ENCODE assay signal across 9 cellular contexts in the genomic region with DNA sequence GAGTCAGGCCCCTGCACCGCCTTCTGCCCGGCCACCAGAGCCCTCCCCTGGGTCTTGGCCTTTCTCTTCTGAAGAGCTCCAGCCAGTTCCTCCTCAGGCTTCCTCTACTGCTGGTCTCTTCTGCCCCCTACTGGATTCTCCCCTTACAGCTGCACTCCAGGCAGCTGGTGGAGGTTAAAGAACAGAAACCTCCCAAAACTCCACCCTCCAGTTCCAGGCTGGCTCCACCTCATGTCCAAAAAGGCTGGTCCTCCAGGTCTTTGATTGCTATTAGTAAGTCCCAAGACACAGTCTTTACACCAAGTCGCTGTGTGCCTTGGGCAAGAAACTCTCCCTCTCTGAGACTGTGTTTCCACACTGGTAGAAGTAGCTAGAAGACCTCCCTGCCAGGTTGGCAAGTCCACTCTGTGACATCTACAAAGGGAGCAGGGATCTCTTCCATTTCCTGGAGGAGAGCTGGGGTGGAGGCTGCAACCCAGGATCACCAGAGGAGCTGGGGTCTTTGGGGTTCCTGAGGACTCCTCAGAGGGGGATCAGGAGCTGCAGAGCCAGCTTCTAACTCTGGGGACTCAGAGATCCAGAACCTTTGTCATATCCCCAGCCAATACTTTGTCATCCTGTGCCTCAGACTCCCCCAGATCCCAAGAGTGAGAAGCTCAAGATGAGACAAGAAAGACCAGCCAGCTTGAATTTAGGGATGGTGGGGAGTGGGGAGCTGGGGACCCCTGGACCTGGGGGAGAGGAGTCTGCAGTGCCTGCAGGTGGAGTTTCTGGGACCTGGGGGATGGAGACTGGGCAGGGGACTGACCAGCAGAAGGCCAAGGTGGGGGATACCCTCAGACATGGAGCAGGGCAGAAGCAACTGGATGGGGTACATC. TPM values are rescaled to one million over a fixed set of nuclear protein-coding genes. Genes with fewer than 3 reads are reported as not detected.
DNase-seq lines count a peak whose midpoint lies in the region; ATAC-seq and TF ChIP-seq lines count a peak whose summit lies in the region.
"Had no signal": no experiment of that assay in that cellular context is flagged by ENCODE, and none has a peak within 500 bp of the region (broad histone marks: within the 10 kb centered on the region; RNA-seq: fewer than 3 reads in every experiment).

No MANE protein-coding gene starts in this region.

- no peaks in the 10 kb centered on the region; the same call in 2 of the 3 replicates for H3K9me3 Mint-ChIP-seq in GM23338
- H3K9me3 Mint-ChIP-seq in WTC11: no peaks in the 10 kb centered on the region

- no peaks in the 10 kb centered on the region for H4K20me1 ChIP-seq in GM23338 (replicated peaks; ENCODE audit: insufficient read depth)

- H3K27ac ChIP-seq in GM23338 (ENCODE audit: low read depth) (no peak overlapping the region), ovary (no peak overlapping the region)
- H3K27ac ChIP-seq: thoracic aorta had no signal

- H3K4me2 ChIP-seq in GM23338: no peak overlapping the region

- no peaks in the 10 kb centered on the region for H3K36me3 ChIP-seq in GM23338 (ENCODE audit: insufficient read depth)
- H3K36me3 ChIP-seq in ovary: no peaks in the 10 kb centered on the region
- H3K36me3 ChIP-seq: thoracic aorta had no signal

- H3K9me2 ChIP-seq in GM23338 (ENCODE audit: insufficient read depth): no peaks in the 10 kb centered on the region

- H2AFZ ChIP-seq in GM23338: no peak overlapping the region

- no peaks in the 10 kb centered on the region for H3K36me3 Mint-ChIP-seq in GM23338 (ENCODE audit: low read depth)
- no peaks in the 10 kb centered on the region for H3K36me3 Mint-ChIP-seq in WTC11

- H3K9me3 ChIP-seq in ovary: no peaks in the 10 kb centered on the region
- H3K9me3 ChIP-seq: thoracic aorta had no signal

- H3K4me1 Mint-ChIP-seq in GM23338 (no peaks in the 10 kb centered on the region), WTC11 (no peaks in the 10 kb centered on the region)

- POLR2A ChIA-PET in WTC11 (lab: Charles Lee): interaction anchor here (0.9 to 1.5 kb wide), 2 partner anchors 36 to 51 kb away, joined by 3 to 6 read pairs; no protein-coding TSS in a partner anchor

- H3K27ac Mint-ChIP-seq in GM23338 (no peak overlapping the region), WTC11 (no peak overlapping the region)

- H3K4me3 Mint-ChIP-seq in GM23338 (no peak overlapping the region), WTC11 (no peak overlapping the region)

- H3K4me1 ChIP-seq in GM23338 (ENCODE audit: insufficient read depth) (no peaks in the 10 kb centered on the region), ovary (ENCODE audit: insufficient read depth) (no peaks in the 10 kb centered on the region)

- H3K4me3 ChIP-seq in GM23338 (no peak overlapping the region), ovary (no peak overlapping the region)
- H3K4me3 ChIP-seq: thoracic aorta had no signal

- H3K79me2 ChIP-seq in GM23338 (replicated peaks; ENCODE audit: insufficient read depth): no peaks in the 10 kb centered on the region

- CTCF ChIA-PET in WTC11 (lab: Charles Lee): interaction anchor here (0.5 to 6.2 kb wide), 80 partner anchors 8 to 420 kb away, joined by 3 to 102 read pairs (median 6); a partner anchor contains a TSS

- peaks cover 82% of the 10 kb centered on the region for H3K27me3 ChIP-seq in GM23338 (ENCODE audit: insufficient read depth)
- H3K27me3 ChIP-seq in ovary: no peaks in the 10 kb centered on the region

- TF ChIP-seq CTCF in GM23338 (conservative IDR thresholded peaks at IDR 0.05; ENCODE audit: low read depth in 2 of 2) (peak; percentile 74 to 81), WTC11 (IDR thresholded peaks at IDR 0.05) (peak; percentile 58), ovary (IDR thresholded peaks at IDR 0.05) (peak in 1 of 3 donors; percentile 8)

- 18 to 24% (median 22%) methylated on average over 3 of the region's 3 CpGs for WGBS in ovary, 3 donors

- no peak for TF ChIP-seq POLR2A in ovary (IDR thresholded peaks at IDR 0.05)

- H3F3A ChIP-seq in GM23338 (replicated peaks; ENCODE audit: low read depth): no peaks in the 10 kb centered on the region

- TF ChIP-seq EP300 in ovary (IDR thresholded peaks at IDR 0.05): no peak

- ATAC-seq in GM23338 (peak; percentile 95), WTC11 (peak; percentile 96)

- DNase-seq in CD1c-positive myeloid dendritic cell (ENCODE audit: extremely low spot score) (peak; percentile 89), GM23338 (ENCODE audit: low spot score) (peak; percentile 88), NCI-H2196 (lab: John Stamatoyannopoulos, UW; ENCODE audit: unreplicated experiment) (peak; percentile 50), WTC11 (ENCODE audit: low spot score) (peak; percentile 83), kidney tubule cell (ENCODE audit: low spot score) (peak; percentile 75), ovary (no peak)
- peak; percentile 70 for DNase-seq in central memory CD4-positive, alpha-beta T cell
- peak in 2 of 3 experiments; percentile 30 to 50 for DNase-seq in stimulated activated CD4-positive, alpha-beta T cell treated with anti-CD3 and anti-CD28 coated beads, TNF-alpha, amount 100 ng/mL, for 4 hours (ENCODE audit: low read depth in 3 of 3)

- intact Hi-C loops in ovary (cut with DNase I): no loop called here

- H3K27me3 Mint-ChIP-seq in GM23338 (ENCODE audit: insufficient read depth, low read depth, poor library complexity) (peaks cover 45% of the 10 kb centered on the region), WTC11 (ENCODE audit: low read depth) (peaks cover 83% of the 10 kb centered on the region)

TF ChIP-seq in GM23338, 12 proteins besides CTCF, POLR2A, EP300 and RAD21 (continues in another document):
- TF ChIP-seq JUNB (IDR thresholded peaks at IDR 0.05; ENCODE audit: unreplicated experiment) (no peak), STAT1 (IDR thresholded peaks at IDR 0.05; ENCODE audit: unreplicated experiment) (no peak), CREB1 (CRISPR knock-in tag; IDR thresholded peaks at IDR 0.05; ENCODE audit: low read depth) (no peak), ZNF114 (CRISPR knock-in tag; IDR thresholded peaks at IDR 0.05) (no peak), EZH2phosphoT487 (IDR thresholded peaks at IDR 0.05; ENCODE audit: unreplicated experiment) (no peak)
- TF ChIP-seq, protein P1, sequence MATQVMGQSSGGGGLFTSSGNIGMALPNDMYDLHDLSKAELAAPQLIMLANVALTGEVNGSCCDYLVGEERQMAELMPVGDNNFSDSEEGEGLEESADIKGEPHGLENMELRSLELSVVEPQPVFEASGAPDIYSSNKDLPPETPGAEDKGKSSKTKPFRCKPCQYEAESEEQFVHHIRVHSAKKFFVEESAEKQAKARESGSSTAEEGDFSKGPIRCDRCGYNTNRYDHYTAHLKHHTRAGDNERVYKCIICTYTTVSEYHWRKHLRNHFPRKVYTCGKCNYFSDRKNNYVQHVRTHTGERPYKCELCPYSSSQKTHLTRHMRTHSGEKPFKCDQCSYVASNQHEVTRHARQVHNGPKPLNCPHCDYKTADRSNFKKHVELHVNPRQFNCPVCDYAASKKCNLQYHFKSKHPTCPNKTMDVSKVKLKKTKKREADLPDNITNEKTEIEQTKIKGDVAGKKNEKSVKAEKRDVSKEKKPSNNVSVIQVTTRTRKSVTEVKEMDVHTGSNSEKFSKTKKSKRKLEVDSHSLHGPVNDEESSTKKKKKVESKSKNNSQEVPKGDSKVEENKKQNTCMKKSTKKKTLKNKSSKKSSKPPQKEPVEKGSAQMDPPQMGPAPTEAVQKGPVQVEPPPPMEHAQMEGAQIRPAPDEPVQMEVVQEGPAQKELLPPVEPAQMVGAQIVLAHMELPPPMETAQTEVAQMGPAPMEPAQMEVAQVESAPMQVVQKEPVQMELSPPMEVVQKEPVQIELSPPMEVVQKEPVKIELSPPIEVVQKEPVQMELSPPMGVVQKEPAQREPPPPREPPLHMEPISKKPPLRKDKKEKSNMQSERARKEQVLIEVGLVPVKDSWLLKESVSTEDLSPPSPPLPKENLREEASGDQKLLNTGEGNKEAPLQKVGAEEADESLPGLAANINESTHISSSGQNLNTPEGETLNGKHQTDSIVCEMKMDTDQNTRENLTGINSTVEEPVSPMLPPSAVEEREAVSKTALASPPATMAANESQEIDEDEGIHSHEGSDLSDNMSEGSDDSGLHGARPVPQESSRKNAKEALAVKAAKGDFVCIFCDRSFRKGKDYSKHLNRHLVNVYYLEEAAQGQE (IDR thresholded peaks at IDR 0.05; ENCODE audit: unreplicated experiment): no peak

TF ChIP-seq in WTC11, 78 proteins besides CTCF, POLR2A, EP300 and RAD21 (continues in another document):
- TF ChIP-seq, protein P2, sequence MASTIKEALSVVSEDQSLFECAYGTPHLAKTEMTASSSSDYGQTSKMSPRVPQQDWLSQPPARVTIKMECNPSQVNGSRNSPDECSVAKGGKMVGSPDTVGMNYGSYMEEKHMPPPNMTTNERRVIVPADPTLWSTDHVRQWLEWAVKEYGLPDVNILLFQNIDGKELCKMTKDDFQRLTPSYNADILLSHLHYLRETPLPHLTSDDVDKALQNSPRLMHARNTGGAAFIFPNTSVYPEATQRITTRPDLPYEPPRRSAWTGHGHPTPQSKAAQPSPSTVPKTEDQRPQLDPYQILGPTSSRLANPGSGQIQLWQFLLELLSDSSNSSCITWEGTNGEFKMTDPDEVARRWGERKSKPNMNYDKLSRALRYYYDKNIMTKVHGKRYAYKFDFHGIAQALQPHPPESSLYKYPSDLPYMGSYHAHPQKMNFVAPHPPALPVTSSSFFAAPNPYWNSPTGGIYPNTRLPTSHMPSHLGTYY (CRISPR knock-in tag; IDR thresholded peaks at IDR 0.05): no peak
- TF ChIP-seq, protein P3, sequence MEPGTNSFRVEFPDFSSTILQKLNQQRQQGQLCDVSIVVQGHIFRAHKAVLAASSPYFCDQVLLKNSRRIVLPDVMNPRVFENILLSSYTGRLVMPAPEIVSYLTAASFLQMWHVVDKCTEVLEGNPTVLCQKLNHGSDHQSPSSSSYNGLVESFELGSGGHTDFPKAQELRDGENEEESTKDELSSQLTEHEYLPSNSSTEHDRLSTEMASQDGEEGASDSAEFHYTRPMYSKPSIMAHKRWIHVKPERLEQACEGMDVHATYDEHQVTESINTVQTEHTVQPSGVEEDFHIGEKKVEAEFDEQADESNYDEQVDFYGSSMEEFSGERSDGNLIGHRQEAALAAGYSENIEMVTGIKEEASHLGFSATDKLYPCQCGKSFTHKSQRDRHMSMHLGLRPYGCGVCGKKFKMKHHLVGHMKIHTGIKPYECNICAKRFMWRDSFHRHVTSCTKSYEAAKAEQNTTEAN (CRISPR knock-in tag; IDR thresholded peaks at IDR 0.05): no peak
- TF ChIP-seq FOXK1 (CRISPR knock-in tag; IDR thresholded peaks at IDR 0.05) (no peak), SMAD3 (CRISPR knock-in tag; IDR thresholded peaks at IDR 0.05; ENCODE audit: borderline replicate concordance) (no peak), NR2C2 (CRISPR knock-in tag; IDR thresholded peaks at IDR 0.05) (no peak), NR3C1 (CRISPR knock-in tag; conservative IDR thresholded peaks at IDR 0.05; ENCODE audit: low read depth) (no peak), JUN (CRISPR knock-in tag; IDR thresholded peaks at IDR 0.05) (no peak), ZNF416 (CRISPR knock-in tag; IDR thresholded peaks at IDR 0.05) (no peak), GRHL2 (CRISPR knock-in tag; IDR thresholded peaks at IDR 0.05; ENCODE audit: insufficient replicate concordance, severe bottlenecking) (no peak)

RNA-seq across cellular contexts. Expression of a gene that starts 3.4 kb away (rescaled TPM):
- total RNA-seq in GM23338 (2014; rRNA removed; shearing (Covaris generic)): not detected in 2 replicates
- polyA plus RNA-seq in GM23338 (2016; fragmentation: Nextera tagmentation; extraction: Ambion mirVana) (not detected in 2 replicates), ovary (1 to 10 TPM; 1.7 to 9.4 TPM)
- total RNA-seq in WTC11 (2021) (not detected in 3 replicates), ovary (1 to 10 TPM in 3 of 7 donors, under 1 TPM in 3, not detected in 1; 0.40 to 9.8 (median 1.0) TPM)

Comparison
In these comparisons a context has a peak if more than half of its experiments do, and no peak if none do; other contexts are left out.
1. DNase-seq: peak in CD1c-positive myeloid dendritic cell (single experiment), GM23338 (single experiment), NCI-H2196 (single experiment), WTC11 (single experiment), central memory CD4-positive, alpha-beta T cell (single experiment), kidney tubule cell (single experiment) and stimulated activated CD4-positive, alpha-beta T cell treated with anti-CD3 and anti-CD28 coated beads, TNF-alpha, amount 100 ng/mL, for 4 hours (2 of 3); none in ovary (0 of 5).